In the genomic region with DNA sequence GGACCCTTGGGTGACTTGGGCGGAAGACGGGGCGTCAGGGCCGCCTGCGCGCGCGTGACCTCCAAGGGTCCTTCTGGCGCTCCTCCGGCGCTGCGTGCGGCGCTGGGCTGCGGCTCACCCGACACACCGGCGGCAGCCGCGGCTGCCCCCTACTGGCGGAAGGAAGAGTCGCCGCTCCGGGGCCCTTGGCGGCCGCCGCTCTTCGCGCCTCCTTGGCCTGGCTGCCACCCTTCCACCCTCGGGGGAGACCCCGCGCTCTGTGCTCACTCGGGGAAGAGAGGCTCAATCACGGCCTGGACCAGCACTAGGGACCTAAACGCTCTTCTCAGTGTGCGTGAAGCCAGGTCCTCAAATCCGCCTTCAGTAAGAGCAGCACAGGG, we compare ENCODE assay signal across 8 cellular contexts.
DNase-seq lines count a peak whose midpoint lies in the region; ATAC-seq lines count a peak whose summit lies in the region.

No MANE protein-coding gene starts in this region.

- peak; percentile 24 for DNase-seq in ELR (ENCODE audit: low read depth)
- DNase-seq in Jurkat, Clone E6-1 (ENCODE audit: low read depth, low spot score) = no peak
- DNase-seq in activated CD4-positive, alpha-beta T cell treated with anti-CD3 and anti-CD28 coated beads, Interleukin-2, amount 50 U/mL, for 24 hours (ENCODE audit: low read depth in 1 of 2, low spot score in 1 of 2) = peak; percentile 18 to 23
- peak in 1 of 3 donors; percentile 15 for DNase-seq in effector memory CD4-positive, alpha-beta T cell
- DNase-seq in midbrain (lab: John Stamatoyannopoulos, UW) = peak; percentile 22
- DNase-seq in stimulated activated CD8-positive, alpha-beta memory T cell treated with anti-CD3 and anti-CD28 coated beads, Interleukin-7, amount 100 ng/mL, for 48 hours (ENCODE audit: extremely low read depth in 1 of 2, low read depth in 1 of 2) = peak; percentile 19 to 34
- DNase-seq in SW480 (ENCODE audit: low spot score) = no peak

- no peaks in the 10 kb centered on the region for H3K36me3 ChIP-seq in effector memory CD4-positive, alpha-beta T cell (ENCODE audit: control insufficient read depth, insufficient read depth, low read length)

- peaks cover 11% of the 10 kb centered on the region for H3K4me1 ChIP-seq in effector memory CD4-positive, alpha-beta T cell (ENCODE audit: control insufficient read depth, insufficient read depth, low read length, poor library complexity, severe bottlenecking)

- peak; percentile 90 for ATAC-seq in GM21576 (IDR thresholded peaks at IDR 0.05; ENCODE audit: unreplicated experiment)

- no peaks in the 10 kb centered on the region for H3K9me3 ChIP-seq in effector memory CD4-positive, alpha-beta T cell (ENCODE audit: control insufficient read depth, low read length)

- no peaks in the 10 kb centered on the region for H3K27me3 ChIP-seq in effector memory CD4-positive, alpha-beta T cell (replicated peaks; ENCODE audit: control insufficient read depth, insufficient read depth, low read length, poor library complexity, severe bottlenecking)

- H3K4me3 ChIP-seq in Jurkat, Clone E6-1 (ENCODE audit: low read length) = peak overlapping the region; percentile 48
- H3K4me3 ChIP-seq in effector memory CD4-positive, alpha-beta T cell (ENCODE audit: insufficient read depth, low read depth, low read length, poor library complexity, severe bottlenecking) = peak overlapping the region; percentile 49

- no peak overlapping the region for H3K27ac ChIP-seq in effector memory CD4-positive, alpha-beta T cell (ENCODE audit: insufficient read depth, low read length, poor library complexity, severe bottlenecking)

Comparison
In these comparisons a context has a peak if more than half of its experiments do, and no peak if none do; other contexts are left out.
1. DNase-seq: peak in ELR (single experiment), activated CD4-positive, alpha-beta T cell treated with anti-CD3 and anti-CD28 coated beads, Interleukin-2, amount 50 U/mL, for 24 hours (2 of 2), midbrain (single experiment) and stimulated activated CD8-positive, alpha-beta memory T cell treated with anti-CD3 and anti-CD28 coated beads, Interleukin-7, amount 100 ng/mL, for 48 hours (2 of 2); none in Jurkat, Clone E6-1 (single experiment) and SW480 (single experiment).